8 cellular contexts compared by ENCODE assay signal in the genomic region with DNA sequence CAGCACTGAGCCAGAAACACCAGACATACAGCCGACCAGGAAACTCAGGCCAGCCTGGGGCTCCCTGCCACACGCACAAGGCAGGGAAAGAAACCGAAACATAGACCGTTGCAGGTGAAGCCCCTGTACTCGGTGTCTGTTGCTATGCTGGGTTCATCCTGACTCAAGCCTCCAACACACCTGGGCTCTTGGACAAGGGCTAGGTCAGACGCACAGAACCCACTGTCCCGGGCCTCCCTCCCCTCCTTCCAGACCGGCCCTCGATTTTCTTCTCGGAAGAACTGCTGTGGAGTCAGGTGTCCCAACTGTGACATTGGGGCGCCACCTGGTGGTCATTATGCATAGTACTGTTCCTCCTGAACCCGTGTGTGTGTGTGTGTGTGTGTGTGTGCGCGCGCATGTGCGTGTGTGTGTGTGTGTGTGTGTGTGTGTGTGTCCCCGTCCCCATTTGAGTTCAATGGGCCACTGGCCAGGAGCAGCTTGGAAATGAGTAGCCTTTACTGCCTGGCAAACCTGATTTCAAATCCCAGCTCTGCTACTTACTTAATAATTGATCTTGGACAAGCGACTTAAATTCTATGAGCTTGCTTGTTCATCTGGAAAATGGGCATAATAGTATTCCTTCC. TPM values are rescaled to one million over a fixed set of nuclear protein-coding genes. Genes with fewer than 3 reads are reported as not detected.
DNase-seq lines count a peak whose midpoint lies in the region; ATAC-seq and TF ChIP-seq lines count a peak whose summit lies in the region.

No MANE protein-coding gene starts in this region.

- H4K5ac ChIP-seq in H9 (ENCODE audit: insufficient read length, low read depth, low read length), result no peak overlapping the region

- H3K9ac ChIP-seq in H9 (ENCODE audit: extremely low read depth, insufficient read length, low read length), result no peak overlapping the region

- H2BK5ac ChIP-seq in H9 (ENCODE audit: insufficient read length, low read length), result no peak overlapping the region

- no peak overlapping the region for H3K18ac ChIP-seq in H9 (ENCODE audit: insufficient read length, low read depth, low read length)

- H3K27me3 Mint-ChIP-seq in H9 (ENCODE audit: low read depth), result peaks cover 75% of the 10 kb centered on the region
- H3K27me3 Mint-ChIP-seq in T-helper 2 cell treated with Interferon-gamma antibody and Interleukin-4, amounts not matched to agents 5 μg/mL and 100 μg/mL, for 36 hours (ENCODE audit: low read depth), result peaks cover 9% of the 10 kb centered on the region

- H3K79me1 ChIP-seq in H9 (ENCODE audit: insufficient read depth, low read depth, low read length, poor library complexity, severe bottlenecking), result no peaks in the 10 kb centered on the region

- H3K79me2 ChIP-seq in H9 (ENCODE audit: insufficient read depth, low read length) (no peaks in the 10 kb centered on the region), hepatocyte (no peaks in the 10 kb centered on the region)

- peak; percentile 19 for DNase-seq in DMS 273 treated with DMSO at 0.1 percent for 48 hours (lab: John Stamatoyannopoulos, UW)
- DNase-seq in H9, result peak; percentile 88
- DNase-seq in NCI-H146 (lab: John Stamatoyannopoulos, UW), result peak; percentile 69
- DNase-seq in T-helper 2 cell treated with Interferon-gamma antibody and Interleukin-4, amounts not matched to agents 5 μg/mL and 100 μg/mL, for 36 hours (ENCODE audit: low spot score), result peak; percentile 52
- DNase-seq in ascending aorta (ENCODE audit: low spot score in 2 of 2), result peak in 1 of 2 donors; percentile 90
- peak; percentile 93 for DNase-seq in hepatocyte (ENCODE audit: low spot score)
- DNase-seq in skeletal muscle cell (ENCODE audit: low read depth), result peak; percentile 56

- H3K4me3 Mint-ChIP-seq in H9, result peak overlapping the region in 1 of 2 experiments; percentile 41; a peak in 1 of 5 replicates
- H3K4me3 Mint-ChIP-seq in T-helper 2 cell treated with Interferon-gamma antibody and Interleukin-4, amounts not matched to agents 5 μg/mL and 100 μg/mL, for 36 hours, result no peak overlapping the region

- no peak overlapping the region for H3K4me3 ChIP-seq in ascending aorta
- no peak overlapping the region for H3K4me3 ChIP-seq in hepatocyte
- no peak overlapping the region for H3K4me3 ChIP-seq in skeletal muscle cell (ENCODE audit: low read depth, low read length)

- H3K56ac ChIP-seq in H9 (ENCODE audit: insufficient read length, low read depth, low read length), result no peak overlapping the region

- no peak overlapping the region for H2AK5ac ChIP-seq in H9 (ENCODE audit: insufficient read length, low read length)

- no peak for ATAC-seq in GM18861 (IDR thresholded peaks at IDR 0.05; ENCODE audit: unreplicated experiment)

- no peaks in the 10 kb centered on the region for H3K4me1 ChIP-seq in H9 (ENCODE audit: insufficient read depth, low read length)
- H3K4me1 ChIP-seq in ascending aorta, result peaks cover 0 to 5% of the 10 kb centered on the region in 2 donors
- H3K4me1 ChIP-seq in hepatocyte (ENCODE audit: insufficient read depth), result no peaks in the 10 kb centered on the region

- no peaks in the 10 kb centered on the region for H3K36me3 ChIP-seq in ascending aorta
- no peaks in the 10 kb centered on the region for H3K36me3 ChIP-seq in hepatocyte (replicated peaks; ENCODE audit: insufficient read depth, low read depth)

- H3K4me2 ChIP-seq in H9 (ENCODE audit: insufficient read depth, insufficient read length, low read length), result no peak overlapping the region
- H3K4me2 ChIP-seq in hepatocyte, result no peak overlapping the region

- H2BK12ac ChIP-seq in H9 (ENCODE audit: insufficient read length, low read depth, low read length), result no peak overlapping the region

- no peaks in the 10 kb centered on the region for H3K9me2 ChIP-seq in hepatocyte (replicated peaks; ENCODE audit: insufficient read depth)

- H3K27me3 ChIP-seq in H9 (ENCODE audit: insufficient read depth, low read length), result no peaks in the 10 kb centered on the region
- peaks cover 8% of the 10 kb centered on the region for H3K27me3 ChIP-seq in ascending aorta
- H3K27me3 ChIP-seq in hepatocyte, result peaks cover 12% of the 10 kb centered on the region

- no peak overlapping the region for H2BK20ac ChIP-seq in H9 (ENCODE audit: low read depth, low read length, poor library complexity, severe bottlenecking)

- no peaks in the 10 kb centered on the region for H3K23me2 ChIP-seq in H9 (ENCODE audit: insufficient read length, low read depth, low read length, poor library complexity, severe bottlenecking)

- intact Hi-C loops in ascending aorta (cut with DNase I), result loop anchor here (1.0 to 10.0 kb wide), 3 partner anchors 238 to 425 kb away; a partner anchor contains a TSS

- H2BK15ac ChIP-seq in H9 (ENCODE audit: low read depth, low read length), result no peak overlapping the region

- TF ChIP-seq CTCF in H9 (conservative IDR thresholded peaks at IDR 0.05) (peak; percentile 65; the same call in 2 of the 3 replicates), ascending aorta (IDR thresholded peaks at IDR 0.05) (peak; percentile 57 to 75 (median 67)), hepatocyte (IDR thresholded peaks at IDR 0.05; ENCODE audit: poor library complexity) (peak; percentile 67)

- H2BK120ac ChIP-seq in H9 (ENCODE audit: low read depth, low read length, poor library complexity, severe bottlenecking), result no peak overlapping the region

- H3K23ac ChIP-seq in H9 (ENCODE audit: insufficient read length, low read depth, low read length), result no peak overlapping the region

- no peak overlapping the region for H2AFZ ChIP-seq in H9 (ENCODE audit: low read length)
- no peak overlapping the region for H2AFZ ChIP-seq in hepatocyte

- H4K91ac ChIP-seq in H9 (ENCODE audit: insufficient read length, low read depth, low read length), result no peak overlapping the region

- no peaks in the 10 kb centered on the region; a peak in 2 of 5 replicates for H3K9me3 Mint-ChIP-seq in H9
- no peaks in the 10 kb centered on the region for H3K9me3 Mint-ChIP-seq in T-helper 2 cell treated with Interferon-gamma antibody and Interleukin-4, amounts not matched to agents 5 μg/mL and 100 μg/mL, for 36 hours

- no peak overlapping the region for H3K27ac Mint-ChIP-seq in H9
- peak overlapping the region; percentile 24 for H3K27ac Mint-ChIP-seq in T-helper 2 cell treated with Interferon-gamma antibody and Interleukin-4, amounts not matched to agents 5 μg/mL and 100 μg/mL, for 36 hours

- no peaks in the 10 kb centered on the region for H3K36me3 Mint-ChIP-seq in H9 (ENCODE audit: insufficient read depth in 1 of 3, low read depth in 3 of 3)
- H3K36me3 Mint-ChIP-seq in T-helper 2 cell treated with Interferon-gamma antibody and Interleukin-4, amounts not matched to agents 5 μg/mL and 100 μg/mL, for 36 hours (ENCODE audit: low read depth), result no peaks in the 10 kb centered on the region

- no peak overlapping the region for H3K14ac ChIP-seq in H9 (ENCODE audit: insufficient read depth, low read length)

- H3K9me3 ChIP-seq in H9 (ENCODE audit: control insufficient read depth, low read depth, low read length) (no peaks in the 10 kb centered on the region), ascending aorta (no peaks in the 10 kb centered on the region), hepatocyte (ENCODE audit: low read depth) (no peaks in the 10 kb centered on the region)

- no peak overlapping the region for H3K27ac ChIP-seq in H9 (ENCODE audit: insufficient read length, low read depth, low read length)
- no peak overlapping the region for H3K27ac ChIP-seq in ascending aorta
- no peak overlapping the region for H3K27ac ChIP-seq in hepatocyte

- H3K4ac ChIP-seq in H9 (ENCODE audit: low read depth, low read length), result no peak overlapping the region

- H3K4me1 Mint-ChIP-seq in H9, result peaks cover 2 to 3% of the 10 kb centered on the region in 2 experiments; a peak in 1 of 4 replicates
- H3K4me1 Mint-ChIP-seq in T-helper 2 cell treated with Interferon-gamma antibody and Interleukin-4, amounts not matched to agents 5 μg/mL and 100 μg/mL, for 36 hours (ENCODE audit: low read depth), result no peaks in the 10 kb centered on the region

- WGBS in H9 (ENCODE audit: extremely low coverage, insufficient read length, low lambda C conversion rate), result no CpG with 5 or more reads among the region's 18 CpGs
- 38% methylated on average over 12 of the region's 18 CpGs for WGBS in hepatocyte (ENCODE audit: low lambda C conversion rate, missing lambda C conversion rate)

- no peak overlapping the region for H4K8ac ChIP-seq in H9 (replicated peaks; ENCODE audit: insufficient read length, low read depth, low read length)

- no peak overlapping the region for H3T11ph ChIP-seq in H9 (ENCODE audit: low read length)

- H4K20me1 ChIP-seq in H9 (ENCODE audit: control insufficient read depth, insufficient read depth, insufficient read length) (no peaks in the 10 kb centered on the region), hepatocyte (ENCODE audit: insufficient read depth, poor library complexity, severe bottlenecking) (no peaks in the 10 kb centered on the region)

RNA-seq across cellular contexts. Expression of a gene that starts 55.4 kb away (rescaled TPM):
- total RNA-seq in H9 (2021), result 56.7 and 59.3 TPM in 2 replicates
- 23.1 TPM for total RNA-seq in ascending aorta
- total RNA-seq in hepatocyte, result 3.8 and 5.8 TPM in 2 replicates
- 5.3 and 6.2 TPM in 2 replicates for polyA plus RNA-seq in hepatocyte
